3 cellular contexts compared by ENCODE assay signal in genomic region chr18:14503691-14504090, GRCh38. TPM values are rescaled to one million over a fixed set of nuclear protein-coding genes. Genes with fewer than 3 reads are reported as not detected.
"Had no signal": no experiment of that assay in that cellular context is flagged by ENCODE, and none has a peak within 500 bp of the region (broad histone marks: within the 10 kb centered on the region; RNA-seq: fewer than 3 reads in every experiment).

No MANE protein-coding gene starts in this region.

RNA-seq across cellular contexts. Expression of gene POTEC, which starts 39.7 kb away (rescaled TPM):
- total RNA-seq: LHCN-M2, MCF 10A, NCI-H460 had no signal
